Comparison of ENCODE assay signal across 8 cellular contexts in genomic region chr5:142109356-142110045, GRCh38. TPM values are rescaled to one million over a fixed set of nuclear protein-coding genes. Genes with fewer than 3 reads are reported as not detected.
DNase-seq lines count a peak whose midpoint lies in the region; ATAC-seq and TF ChIP-seq lines count a peak whose summit lies in the region.

No MANE protein-coding gene starts in this region.

- TF ChIP-seq CTCF in CD14-positive monocyte (IDR thresholded peaks at IDR 0.05) = no peak
- TF ChIP-seq CTCF in mesothelial cell of epicardium (IDR thresholded peaks at IDR 0.05; ENCODE audit: unreplicated experiment) = no peak

- H3K27ac ChIP-seq in effector memory CD4-positive, alpha-beta T cell (ENCODE audit: insufficient read depth, low read length, poor library complexity, severe bottlenecking) = peak overlapping the region; percentile 97
- peak overlapping the region; percentile 100 for H3K27ac ChIP-seq in urinary bladder (ENCODE audit: low read depth)

- DNase-seq in CD14-positive monocyte (ENCODE audit: low spot score) = no peak
- DNase-seq in H7 = peak; percentile 43
- peak in 2 of 3 donors; percentile 34 to 52 for DNase-seq in effector memory CD4-positive, alpha-beta T cell
- DNase-seq in mesothelial cell of epicardium (ENCODE audit: low spot score in 2 of 2, unreplicated experiment in 2 of 2) = no peak
- DNase-seq in SHP77 treated with DMSO at 0.1 percent for 48 hours (lab: John Stamatoyannopoulos, UW) = no peak

- peak overlapping the region; percentile 85 to 94 (median 88) for H3K27ac Mint-ChIP-seq in CD14-positive monocyte
- peak overlapping the region; percentile 94 for H3K27ac Mint-ChIP-seq in mesothelial cell of epicardium

- peak; percentile 13 for ATAC-seq in SK-N-SH treated with all-trans-retinoic acid at 6 μM for 48 hours
- ATAC-seq in GM18867 (IDR thresholded peaks at IDR 0.05; ENCODE audit: unreplicated experiment) = no peak

- H3K4me1 ChIP-seq in effector memory CD4-positive, alpha-beta T cell (ENCODE audit: control insufficient read depth, insufficient read depth, low read length, poor library complexity, severe bottlenecking) = peaks cover 14% of the 10 kb centered on the region
- peaks cover 3% of the 10 kb centered on the region for H3K4me1 ChIP-seq in urinary bladder (ENCODE audit: insufficient read depth)

- H3K9me3 Mint-ChIP-seq in CD14-positive monocyte = peaks cover 0 to 2% (median 0%) of the 10 kb centered on the region in 7 donors
- H3K9me3 Mint-ChIP-seq in mesothelial cell of epicardium = peaks cover 10% of the 10 kb centered on the region

- H3K4me3 ChIP-seq in H7 (ENCODE audit: insufficient read depth, low read depth, low read length) (peak overlapping the region; percentile 81), urinary bladder (ENCODE audit: low read depth, low read length) (peak overlapping the region; percentile 88)
- peak overlapping the region; percentile 83 for H3K4me3 ChIP-seq in effector memory CD4-positive, alpha-beta T cell (ENCODE audit: insufficient read depth, low read depth, low read length, poor library complexity, severe bottlenecking)

- H3K27me3 Mint-ChIP-seq in CD14-positive monocyte (ENCODE audit: low read depth in 3 of 3) = peaks cover 0 to 3% (median 1%) of the 10 kb centered on the region in 3 donors
- H3K27me3 Mint-ChIP-seq in mesothelial cell of epicardium (ENCODE audit: low read depth) = no peaks in the 10 kb centered on the region

- no peaks in the 10 kb centered on the region; the same call in 1 of the 2 replicates for H3K27me3 ChIP-seq in H7 (ENCODE audit: control insufficient read depth, insufficient read depth, low read length)
- H3K27me3 ChIP-seq in effector memory CD4-positive, alpha-beta T cell (replicated peaks; ENCODE audit: control insufficient read depth, insufficient read depth, low read length, poor library complexity, severe bottlenecking) = no peaks in the 10 kb centered on the region

- under 1% methylated on average over 18 of the region's 18 CpGs for WGBS in urinary bladder

- H3K9me3 ChIP-seq in effector memory CD4-positive, alpha-beta T cell (ENCODE audit: control insufficient read depth, low read length) = no peaks in the 10 kb centered on the region

- H3K4me1 Mint-ChIP-seq in CD14-positive monocyte = peaks cover 36% of the 10 kb centered on the region
- H3K4me1 Mint-ChIP-seq in mesothelial cell of epicardium = peaks cover 27% of the 10 kb centered on the region

- intact Hi-C loops in CD14-positive monocyte (cut with micrococcal nuclease) = loop anchor here in 1 of 2 donors (5.0 kb wide), 1 partner anchor 92 kb away; no protein-coding TSS in a partner anchor

- H3K36me3 Mint-ChIP-seq in CD14-positive monocyte (no peaks in the 10 kb centered on the region), mesothelial cell of epicardium (peaks cover 19% of the 10 kb centered on the region)

- H3K4me3 Mint-ChIP-seq in CD14-positive monocyte (peak overlapping the region; percentile 93 to 100), mesothelial cell of epicardium (peak overlapping the region; percentile 79)

- H3K36me3 ChIP-seq in H7 (replicated peaks; ENCODE audit: control insufficient read depth, insufficient read depth, low read length) (no peaks in the 10 kb centered on the region), urinary bladder (ENCODE audit: insufficient read depth) (no peaks in the 10 kb centered on the region)
- no peaks in the 10 kb centered on the region for H3K36me3 ChIP-seq in effector memory CD4-positive, alpha-beta T cell (ENCODE audit: control insufficient read depth, insufficient read depth, low read length)

TF ChIP-seq in SK-N-SH treated with all-trans-retinoic acid at 6 μM for 48 hours, 23 proteins besides CTCF, POLR2A, EP300 and RAD21:
- TF ChIP-seq ZNF70 (CRISPR knock-in tag; IDR thresholded peaks at IDR 0.05) (no peak), ZNF565 (CRISPR knock-in tag; conservative IDR thresholded peaks at IDR 0.05; ENCODE audit: low read depth) (no peak), OSR1 (CRISPR knock-in tag; IDR thresholded peaks at IDR 0.05) (no peak), CSDC2 (CRISPR knock-in tag; IDR thresholded peaks at IDR 0.05) (no peak), RARB (CRISPR knock-in tag; IDR thresholded peaks at IDR 0.05) (no peak), ZNF8 (CRISPR knock-in tag; IDR thresholded peaks at IDR 0.05) (no peak), ESRRG (CRISPR knock-in tag; IDR thresholded peaks at IDR 0.05) (no peak), PPARA (CRISPR knock-in tag; IDR thresholded peaks at IDR 0.05; ENCODE audit: borderline replicate concordance) (no peak), CREB5 (CRISPR knock-in tag; IDR thresholded peaks at IDR 0.05; ENCODE audit: low read depth) (no peak)
TF ChIP-seq in SK-N-SH treated with all-trans-retinoic acid at 6 μM for 48 hours: peak in this region for 0.

RNA-seq across cellular contexts. Expression of gene NDFIP1, which starts 0.9 kb away (rescaled TPM):
- polyA plus RNA-seq in CD14-positive monocyte (10 to 100 TPM; 44.0 to 44.4 TPM), urinary bladder (88.2 TPM)
- 42.9 and 45.7 TPM in 2 replicates for total RNA-seq in H7 (2014; rRNA removed; shearing (Covaris generic))
- total RNA-seq in mesothelial cell of epicardium (63.2 to 67.9 TPM (median 66.1 TPM) in 3 replicates), urinary bladder (86.2 TPM)

Comparison
In these comparisons a context has a peak if more than half of its experiments do, and no peak if none do; other contexts are left out.
1. DNase-seq: peak in H7 (single experiment) and effector memory CD4-positive, alpha-beta T cell (2 of 3); none in CD14-positive monocyte (single experiment), mesothelial cell of epicardium (0 of 2) and SHP77 treated with DMSO at 0.1 percent for 48 hours (single experiment).
2. Peak in every context shown above with its lines, with median percentiles within 50 percentile points of each other: H3K4me3 ChIP-seq.